In genomic region chr19:13122980-13123957, GRCh38 we compare ENCODE assay signal across 1 cellular context.
TF ChIP-seq lines count a peak whose summit lies in the region.

No MANE protein-coding gene starts in this region.

TF ChIP-seq in HEK293, 187 proteins besides CTCF, POLR2A, EP300 and RAD21 (continued from another document):
- TF ChIP-seq ZNF623 (tag by site-specific recombination; IDR thresholded peaks at IDR 0.05) (peak; percentile 96), ZSCAN16 (tag by site-specific recombination; IDR thresholded peaks at IDR 0.05) (no peak), ZBTB44 (tag by site-specific recombination; IDR thresholded peaks at IDR 0.05) (no peak), ZNF223 (tag by site-specific recombination; IDR thresholded peaks at IDR 0.05) (no peak), ZBTB20 (tag by site-specific recombination; IDR thresholded peaks at IDR 0.05) (no peak), ZFHX2 (tag by site-specific recombination; conservative IDR thresholded peaks at IDR 0.05) (peak; percentile 57; the same call in 1 of the 2 replicates), ZNF366 (tag by site-specific recombination; conservative IDR thresholded peaks at IDR 0.05) (no peak), ZNF23 (tag by site-specific recombination; IDR thresholded peaks at IDR 0.05; ENCODE audit: borderline replicate concordance) (no peak), KLF16 (tag by site-specific recombination; IDR thresholded peaks at IDR 0.05) (no peak), PRDM1 (tag by site-specific recombination; IDR thresholded peaks at IDR 0.05) (no peak), ZNF555 (tag by site-specific recombination; conservative IDR thresholded peaks at IDR 0.05) (no peak), ZNF394 (tag by site-specific recombination; IDR thresholded peaks at IDR 0.05; ENCODE audit: borderline replicate concordance) (no peak), ZSCAN4 (tag by site-specific recombination; IDR thresholded peaks at IDR 0.05) (no peak), EGR2 (tag by site-specific recombination; IDR thresholded peaks at IDR 0.05; ENCODE audit: low read depth) (peak; percentile 55)
